In genomic region chr20:33551778-33552177, GRCh38 we compare ENCODE assay signal across 16 cellular contexts.
DNase-seq lines count a peak whose midpoint lies in the region; ATAC-seq and TF ChIP-seq lines count a peak whose summit lies in the region.
"Had no signal": no experiment of that assay in that cellular context is flagged by ENCODE, and none has a peak within 500 bp of the region (broad histone marks: within the 10 kb centered on the region; RNA-seq: fewer than 3 reads in every experiment).

No MANE protein-coding gene starts in this region.

- no peak for DNase-seq in CD4-positive, alpha-beta T cell
- DNase-seq in LHCN-M2 (ENCODE audit: low read depth) (peak; percentile 84), mesothelial cell of epicardium (ENCODE audit: low spot score in 2 of 2, unreplicated experiment in 2 of 2) (no peak), PC-9 (no peak), NCI-H2081 (lab: John Stamatoyannopoulos, UW) (no peak)
- DNase-seq: AML-193; amygdala; HFFc6; hypothalamus; mucosa of descending colon; NCI-H1048; stimulated activated naive CD8-positive, alpha-beta T cell treated with anti-CD3 and anti-CD28 coated beads, Interleukin-15, Interleukin-2, amounts not matched to agents 100 U/mL and 50 U/mL, for 24 hours had no signal

- peaks cover 44% of the 10 kb centered on the region for H3K4me1 Mint-ChIP-seq in CD4-positive, alpha-beta T cell (ENCODE audit: low read depth)
- H3K4me1 Mint-ChIP-seq in dendritic cell treated with granulocyte-macrophage colony-stimulating factor and Interleukin-4, amounts not matched to agents 40 ng/mL and 50 ng/mL, for 4 days (ENCODE audit: low read depth): peaks cover 35% of the 10 kb centered on the region
- H3K4me1 Mint-ChIP-seq in mesothelial cell of epicardium: peaks cover 30% of the 10 kb centered on the region

- ATAC-seq in CD4-positive, alpha-beta T cell (ENCODE audit: poor library complexity): no peak
- ATAC-seq in GM18907 (IDR thresholded peaks at IDR 0.05; ENCODE audit: unreplicated experiment): no peak
- no peak for ATAC-seq in GM18858 (IDR thresholded peaks at IDR 0.05; ENCODE audit: unreplicated experiment)
- ATAC-seq: mucosa of descending colon; stimulated activated naive CD8-positive, alpha-beta T cell treated with anti-CD3 and anti-CD28 coated beads, Interleukin-15, Interleukin-2, amounts not matched to agents 100 U/mL and 50 U/mL, for 24 hours had no signal

- H3K27me3 ChIP-seq in CD4-positive, alpha-beta T cell (ENCODE audit: control insufficient read depth, insufficient read depth, low read length): no peaks in the 10 kb centered on the region
- no peaks in the 10 kb centered on the region for H3K27me3 ChIP-seq in PC-9 (ENCODE audit: insufficient read depth, low read depth)
- H3K27me3 ChIP-seq: SJCRH30 had no signal

- no peaks in the 10 kb centered on the region for H4K20me1 ChIP-seq in PC-9 (ENCODE audit: insufficient read depth)

- no peak overlapping the region for H3K27ac ChIP-seq in CD4-positive, alpha-beta T cell (ENCODE audit: low read depth, low read length)
- H3K27ac ChIP-seq in PC-9: no peak overlapping the region
- H3K27ac ChIP-seq: SJCRH30 had no signal

- no peaks in the 10 kb centered on the region for H3K9me2 ChIP-seq in PC-9 (ENCODE audit: insufficient read depth)

- peak overlapping the region; percentile 95 for H3K27ac Mint-ChIP-seq in CD4-positive, alpha-beta T cell
- peak overlapping the region; percentile 79 for H3K27ac Mint-ChIP-seq in dendritic cell treated with granulocyte-macrophage colony-stimulating factor and Interleukin-4, amounts not matched to agents 40 ng/mL and 50 ng/mL, for 4 days
- H3K27ac Mint-ChIP-seq in mesothelial cell of epicardium: peak overlapping the region; percentile 53
- H3K27ac Mint-ChIP-seq: HFFc6 had no signal

- H2AFZ ChIP-seq in PC-9: no peak overlapping the region

- TF ChIP-seq CTCF in CD4-positive, alpha-beta T cell (IDR thresholded peaks at IDR 0.05): no peak
- TF ChIP-seq CTCF in mesothelial cell of epicardium (IDR thresholded peaks at IDR 0.05; ENCODE audit: unreplicated experiment) (no peak), PC-9 (conservative IDR thresholded peaks at IDR 0.05) (no peak)

- CTCF ChIA-PET in CD4-positive, alpha-beta T cell (lab: Charles Lee): interaction anchor here (0.7 kb wide), 1 partner anchor 116 kb away, joined by 3 read pairs; no protein-coding TSS in a partner anchor
- CTCF ChIA-PET in PC-9 (lab: Charles Lee): no interaction called here

- peaks cover 13% of the 10 kb centered on the region for H3K4me1 ChIP-seq in PC-9 (replicated peaks; ENCODE audit: insufficient read depth)

- POLR2A ChIA-PET in CD4-positive, alpha-beta T cell (lab: Charles Lee): interaction anchor here (0.6 to 2.1 kb wide), 2 partner anchors 62 to 1528 kb away, joined by 3 to 7 read pairs; partner anchors contain the start of gene CBFA2T2
- POLR2A ChIA-PET in PC-9 (lab: Charles Lee; ENCODE audit: unreplicated experiment): no interaction called here

- H3K27me3 Mint-ChIP-seq in CD4-positive, alpha-beta T cell: no peaks in the 10 kb centered on the region
- no peaks in the 10 kb centered on the region for H3K27me3 Mint-ChIP-seq in dendritic cell treated with granulocyte-macrophage colony-stimulating factor and Interleukin-4, amounts not matched to agents 40 ng/mL and 50 ng/mL, for 4 days
- H3K27me3 Mint-ChIP-seq in mesothelial cell of epicardium (ENCODE audit: low read depth): no peaks in the 10 kb centered on the region

- H3K79me2 ChIP-seq in PC-9 (ENCODE audit: low read depth): no peaks in the 10 kb centered on the region

- H3K4me3 Mint-ChIP-seq in CD4-positive, alpha-beta T cell: no peak overlapping the region
- no peak overlapping the region for H3K4me3 Mint-ChIP-seq in dendritic cell treated with granulocyte-macrophage colony-stimulating factor and Interleukin-4, amounts not matched to agents 40 ng/mL and 50 ng/mL, for 4 days
- H3K4me3 Mint-ChIP-seq in mesothelial cell of epicardium: no peak overlapping the region
- H3K4me3 Mint-ChIP-seq: HFFc6 had no signal

- H3F3A ChIP-seq in PC-9 (ENCODE audit: insufficient read depth, low read depth): 0 out of 2 replicates have a peak, but pooled peaks cover 12% of the 10 kb centered on the region

- H3K36me3 ChIP-seq in PC-9 (ENCODE audit: low read depth): no peaks in the 10 kb centered on the region
- H3K36me3 ChIP-seq: SJCRH30 had no signal

- H3K4me3 ChIP-seq in PC-9: no peak overlapping the region
- H3K4me3 ChIP-seq: mucosa of descending colon, SJCRH30 had no signal

- H3K9me3 Mint-ChIP-seq in CD4-positive, alpha-beta T cell: no peaks in the 10 kb centered on the region
- no peaks in the 10 kb centered on the region for H3K9me3 Mint-ChIP-seq in dendritic cell treated with granulocyte-macrophage colony-stimulating factor and Interleukin-4, amounts not matched to agents 40 ng/mL and 50 ng/mL, for 4 days
- no peaks in the 10 kb centered on the region for H3K9me3 Mint-ChIP-seq in mesothelial cell of epicardium
- H3K9me3 Mint-ChIP-seq: HFFc6 had no signal

- no peaks in the 10 kb centered on the region for H3K9me3 ChIP-seq in CD4-positive, alpha-beta T cell (ENCODE audit: control insufficient read depth, low read length)
- no peaks in the 10 kb centered on the region for H3K9me3 ChIP-seq in PC-9 (ENCODE audit: insufficient read depth, low read depth)
- H3K9me3 ChIP-seq: mucosa of descending colon, SJCRH30 had no signal

- no TSS peak for BruUV-seq in PC-9 (replicated peaks; lab: Mats Ljungman, UMichigan)

- no peak overlapping the region for H3K4me2 ChIP-seq in PC-9

- H3K36me3 Mint-ChIP-seq in CD4-positive, alpha-beta T cell (ENCODE audit: low read depth): peaks cover 35% of the 10 kb centered on the region
- H3K36me3 Mint-ChIP-seq in dendritic cell treated with granulocyte-macrophage colony-stimulating factor and Interleukin-4, amounts not matched to agents 40 ng/mL and 50 ng/mL, for 4 days (ENCODE audit: low read depth): peaks cover 16% of the 10 kb centered on the region
- peaks cover 16% of the 10 kb centered on the region for H3K36me3 Mint-ChIP-seq in mesothelial cell of epicardium

- intact Hi-C loops in CD4-positive, alpha-beta T cell (cut with DNase I, micrococcal nuclease): loop anchor here in 1 of 2 experiments (2.0 kb wide), 1 partner anchor 61 kb away; the partner anchor contains the start of gene CBFA2T2
- intact Hi-C loops in dendritic cell treated with granulocyte-macrophage colony-stimulating factor and Interleukin-4, amounts not matched to agents 40 ng/mL and 50 ng/mL, for 4 days (cut with micrococcal nuclease): loop anchor here (10.0 kb wide), 1 partner anchor 113 kb away; the partner anchor contains the start of genes ACTL10 and C20orf144
- intact Hi-C loops in PC-9 (cut with micrococcal nuclease; ENCODE audit: unreplicated experiment): no loop called here
